ENCODE assay signal across 26 cellular contexts in the genomic region with DNA sequence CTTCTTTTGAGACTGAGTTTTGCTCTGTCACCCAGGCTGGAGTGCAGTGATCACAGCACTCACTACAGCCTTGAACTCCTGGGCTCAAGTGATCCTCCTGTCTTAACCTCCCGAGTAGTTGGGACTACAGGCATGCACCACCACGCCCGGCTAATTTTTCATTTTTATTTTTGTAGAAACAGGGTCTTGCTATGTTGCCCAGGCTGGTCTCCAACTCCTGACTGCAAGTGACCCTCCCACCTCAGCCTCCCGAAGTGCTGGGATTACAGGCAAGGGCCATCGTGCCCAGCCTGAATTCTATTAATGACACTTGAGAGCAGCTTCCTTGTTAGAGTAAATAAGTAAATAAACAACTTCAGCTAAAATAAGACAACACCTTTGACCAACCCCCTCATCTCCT. TPM values are rescaled to one million over a fixed set of nuclear protein-coding genes. Genes with fewer than 3 reads are reported as not detected.
DNase-seq lines count a peak whose midpoint lies in the region; TF ChIP-seq lines count a peak whose summit lies in the region.
"Had no signal": no experiment of that assay in that cellular context is flagged by ENCODE, and none has a peak within 500 bp of the region (broad histone marks: within the 10 kb centered on the region; RNA-seq: fewer than 3 reads in every experiment).

No MANE protein-coding gene starts in this region.

- no peak overlapping the region for H3K4me3 Mint-ChIP-seq in endodermal cell
- H3K4me3 Mint-ChIP-seq in mesothelial cell of epicardium: no peak overlapping the region
- H3K4me3 Mint-ChIP-seq: CD8-positive, alpha-beta T cell; IgD-negative memory B cell had no signal

- H3K36me3 Mint-ChIP-seq in endodermal cell (ENCODE audit: low read depth): peaks cover 67% of the 10 kb centered on the region
- H3K36me3 Mint-ChIP-seq in mesothelial cell of epicardium: peaks cover 22% of the 10 kb centered on the region
- H3K36me3 Mint-ChIP-seq: CD8-positive, alpha-beta T cell; IgD-negative memory B cell had no signal

- TF ChIP-seq CTCF in endodermal cell (conservative IDR thresholded peaks at IDR 0.05) (no peak), mesothelial cell of epicardium (IDR thresholded peaks at IDR 0.05; ENCODE audit: unreplicated experiment) (no peak), sigmoid colon (IDR thresholded peaks at IDR 0.05) (no peak)

- H3K27me3 Mint-ChIP-seq in endodermal cell (ENCODE audit: insufficient read depth) (no peaks in the 10 kb centered on the region), mesothelial cell of epicardium (ENCODE audit: low read depth) (no peaks in the 10 kb centered on the region)

- no peak for TF ChIP-seq EP300 in sigmoid colon (IDR thresholded peaks at IDR 0.05)

- H3K9ac ChIP-seq in endodermal cell (ENCODE audit: extremely low read depth, low read length, poor library complexity, severe bottlenecking): no peak overlapping the region

- TF ChIP-seq POLR2A in sigmoid colon (IDR thresholded peaks at IDR 0.05): no peak

- peak; percentile 36 for DNase-seq in endodermal cell
- no peak for DNase-seq in mesothelial cell of epicardium (ENCODE audit: low spot score in 2 of 2, unreplicated experiment in 2 of 2)
- DNase-seq in sigmoid colon: no peak
- no peak for DNase-seq in G401 (ENCODE audit: low spot score)
- no peak for DNase-seq in glomerular visceral epithelial cell (ENCODE audit: extremely low spot score)
- DNase-seq in NCI-H526 (lab: John Stamatoyannopoulos, UW): no peak
- DNase-seq in NCI-H82 (lab: John Stamatoyannopoulos, UW): no peak
- DNase-seq: CD8-positive, alpha-beta T cell; DMS 273 treated with DMSO at 0.1 percent for 48 hours; DMS79; EL; GF-D8; GOT3; NCI-H1048; NCI-H1417; NCI-H1694 treated with DMSO at 0.1 percent for 48 hours; NCI-H2081; NCI-H2171; NCI-H345; NCI-H510A treated with DMSO at 0.1 percent for 48 hours; NCI-H748 treated with DMSO at 0.1 percent for 48 hours; SIG-M5 had no signal

- in situ Hi-C loops in G401 (cut with HindIII; ENCODE audit: low sequenced_read_pairs): no loop called here

- H3K36me3 ChIP-seq in endodermal cell (ENCODE audit: control insufficient read depth, insufficient read depth, low read length): peaks cover 73% of the 10 kb centered on the region
- H3K36me3 ChIP-seq in sigmoid colon: no peaks in the 10 kb centered on the region
- H3K36me3 ChIP-seq: HAP-1 had no signal

- peak overlapping the region; percentile 38 for H3K4me3 ChIP-seq in endodermal cell (ENCODE audit: low read length)
- no peak overlapping the region for H3K4me3 ChIP-seq in sigmoid colon
- H3K4me3 ChIP-seq: HAP-1, SK-N-MC had no signal

- H3K9me3 ChIP-seq in endodermal cell (ENCODE audit: control insufficient read depth, low read length) (peaks cover 13% of the 10 kb centered on the region), sigmoid colon (no peaks in the 10 kb centered on the region)
- H3K9me3 ChIP-seq: HAP-1 had no signal

- intact Hi-C loops in sigmoid colon (cut with DNase I): no loop called here

- H3K9me3 Mint-ChIP-seq in endodermal cell (peaks cover 10% of the 10 kb centered on the region), mesothelial cell of epicardium (peaks cover 14% of the 10 kb centered on the region)
- H3K9me3 Mint-ChIP-seq: CD8-positive, alpha-beta T cell had no signal

- H3K27ac ChIP-seq in endodermal cell (ENCODE audit: low read depth, low read length) (no peak overlapping the region), sigmoid colon (peak overlapping the region; percentile 72 to 95 (median 84))
- H3K27ac ChIP-seq: C4-2B, SK-N-MC had no signal

- H3K4me1 Mint-ChIP-seq in endodermal cell (peaks cover 63% of the 10 kb centered on the region), mesothelial cell of epicardium (peaks cover 30% of the 10 kb centered on the region)
- H3K4me1 Mint-ChIP-seq: IgD-negative memory B cell had no signal

- 95 to 100% methylated on average over 1 to 5 of the region's 5 CpGs for WGBS in endodermal cell (ENCODE audit: insufficient coverage in 1 of 2, insufficient read length in 1 of 2), 2 experiments
- 81 to 88% methylated on average over 5 of the region's 5 CpGs for WGBS in sigmoid colon, 2 donors

- H3K27me3 ChIP-seq in endodermal cell (ENCODE audit: control insufficient read depth, insufficient read depth, low read length, poor library complexity, severe bottlenecking) (no peaks in the 10 kb centered on the region), sigmoid colon (no peaks in the 10 kb centered on the region)

- H3K4me1 ChIP-seq in endodermal cell (ENCODE audit: control insufficient read depth, insufficient read depth, low read length): peaks cover 33% of the 10 kb centered on the region
- peaks cover 0 to 74% (median 73%) of the 10 kb centered on the region in 4 donors for H3K4me1 ChIP-seq in sigmoid colon
- H3K4me1 ChIP-seq: HAP-1 had no signal

- H3K27ac Mint-ChIP-seq in endodermal cell: peak overlapping the region; percentile 82
- H3K27ac Mint-ChIP-seq in mesothelial cell of epicardium: peak overlapping the region; percentile 91
- H3K27ac Mint-ChIP-seq: CD8-positive, alpha-beta T cell; IgD-negative memory B cell had no signal

RNA-seq across cellular contexts. Expression of a gene that starts 12.3 kb away (rescaled TPM):
- total RNA-seq in endodermal cell (100 to 1,000 TPM; 104 to 160 TPM), mesothelial cell of epicardium (36.7 to 41.0 TPM (median 39.7 TPM) in 3 replicates), sigmoid colon (10 to 100 TPM; 51.4 to 81.7 (median 59.8) TPM)
- polyA plus RNA-seq in endodermal cell (2013, experiment 1 of 2): 39.8 TPM
- polyA plus RNA-seq in endodermal cell (2013, experiment 2 of 2): 40.9 TPM
- polyA plus RNA-seq in sigmoid colon: 1 to 10 TPM in 2 of 3 donors, under 1 TPM in 1; 0.46 to 7.6 (median 1.2) TPM
- total RNA-seq in G401 (2014; rRNA removed; shearing (Covaris generic)): 1.4 and 3.2 TPM in 2 replicates
- polyA plus RNA-seq: IgD-negative memory B cell had no signal
